ENCODE assay signal across 17 cellular contexts in genomic region chr1:31799196-31799894, GRCh38. TPM values are rescaled to one million over a fixed set of nuclear protein-coding genes. Genes with fewer than 3 reads are reported as not detected.
DNase-seq lines count a peak whose midpoint lies in the region; ATAC-seq, FAIRE-seq and TF ChIP-seq lines count a peak whose summit lies in the region.
"Had no signal": no experiment of that assay in that cellular context is flagged by ENCODE, and none has a peak within 500 bp of the region (broad histone marks: within the 10 kb centered on the region; RNA-seq: fewer than 3 reads in every experiment).

No MANE protein-coding gene starts in this region.

- ATAC-seq in Right ventricle myocardium inferior, result peak; percentile 20
- no peak for ATAC-seq in left cardiac atrium
- ATAC-seq in K562, result peak; percentile 27; the same call in 1 of the 3 replicates
- ATAC-seq in HG02678 (IDR thresholded peaks at IDR 0.05; ENCODE audit: unreplicated experiment), result no peak
- ATAC-seq: activated CD8-positive, alpha-beta T cell treated with anti-CD3 and anti-CD28 coated beads, Interleukin-2, amount 10 ng/mL, durations not matched to agents 7 days and 5 days had no signal

- H3K27ac ChIP-seq in K562 (ENCODE audit: extremely low read depth, low read depth, low read length) (no peak overlapping the region), esophagus squamous epithelium (no peak overlapping the region)
- H3K27ac ChIP-seq: parathyroid adenoma had no signal

- no peaks in the 10 kb centered on the region for H3K36me3 ChIP-seq in K562 (ENCODE audit: control insufficient read depth, insufficient read depth, low read length)
- no peaks in the 10 kb centered on the region for H3K36me3 ChIP-seq in esophagus squamous epithelium

- H3K9ac ChIP-seq in K562 (ENCODE audit: insufficient read depth in 1 of 2, low read depth in 2 of 2, low read length in 2 of 2), result peak overlapping the region in 1 of 2 experiments; percentile 58; a peak in 1 of 4 replicates
- H3K9ac ChIP-seq: parathyroid adenoma had no signal

- POLR2A ChIA-PET in K562 (lab: Yijun Ruan, JAX), result interaction anchor here (0.6 to 1.5 kb wide), 3 partner anchors 16 to 626 kb away, joined by 3 to 5 read pairs (median 3); partner anchors contain the start of gene SPOCD1

- H3K4me1 ChIP-seq in K562 (replicated peaks in 1 of 2; ENCODE audit: control insufficient read depth in 2 of 2, insufficient read depth in 2 of 2, low read length in 2 of 2) (peaks cover 8 to 23% of the 10 kb centered on the region in 2 experiments), esophagus squamous epithelium (peaks cover 8 to 19% (median 13%) of the 10 kb centered on the region in 3 donors)
- H3K4me1 ChIP-seq: parathyroid adenoma had no signal

- BruUV-seq in K562 (replicated peaks; lab: Mats Ljungman, UMichigan), result no TSS peak

- H3K27me3 ChIP-seq in K562 (ENCODE audit: control insufficient read depth in 2 of 2, insufficient read depth in 2 of 2, low read length in 2 of 2) (peaks cover 22 to 44% of the 10 kb centered on the region in 2 experiments; a peak in 4 of 5 replicates), esophagus squamous epithelium (peaks cover 0 to 23% (median 0%) of the 10 kb centered on the region in 4 donors)

- WGBS in K562 (ENCODE audit: insufficient coverage, low coverage, missing lambda C conversion rate), result 38% methylated on average over 9 of the region's 9 CpGs
- WGBS in esophagus squamous epithelium, 2 donors, result 87% methylated on average over 8 of the region's 9 CpGs; no CpG with 5 or more reads in 1 of the 2 donors

- H3K9me1 ChIP-seq in K562 (ENCODE audit: control insufficient read depth, insufficient read depth, low read length), result no peaks in the 10 kb centered on the region

- H3K4me2 ChIP-seq in K562 (ENCODE audit: insufficient read depth, low read length), result no peak overlapping the region

- intact Hi-C loops in Right ventricle myocardium inferior (cut with DNase I), result no loop called here
- intact Hi-C loops in left cardiac atrium (cut with DNase I), result loop anchor here in 1 of 2 donors (10.0 kb wide), 1 partner anchor 165 kb away; no protein-coding TSS in a partner anchor
- intact Hi-C loops in K562 (cut with micrococcal nuclease), result no loop called here
- intact Hi-C loops in esophagus squamous epithelium (cut with DNase I), result no loop called here

- no peak for TF ChIP-seq EP300 in K562 (IDR thresholded peaks at IDR 0.05; ENCODE audit: low read length)

- DNase-seq in Right ventricle myocardium inferior (ENCODE audit: missing footprints), result no peak
- no peak for DNase-seq in left cardiac atrium
- DNase-seq in K562 (ENCODE audit: extremely low read depth in 1 of 4, low spot score in 3 of 4), result peak in 1 of 4 experiments; percentile 51
- DNase-seq in mesenteric fat pad (ENCODE audit: low spot score), result peak; percentile 65
- DNase-seq in GM19238 (ENCODE audit: insufficient read length, low spot score), result no peak
- DNase-seq in esophagus squamous epithelium (lab: John Stamatoyannopoulos, UW), result no peak
- no peak for DNase-seq in stimulated activated naive CD4-positive, alpha-beta T cell treated with Interleukin-2 at 50 U/mL for 16 hours (lab: John Stamatoyannopoulos, UW)
- DNase-seq: activated CD8-positive, alpha-beta T cell treated with anti-CD3 and anti-CD28 coated beads, Interleukin-2, amount 10 ng/mL, durations not matched to agents 7 days and 5 days; activated naive CD4-positive, alpha-beta T cell treated with anti-CD3 and anti-CD28 coated beads, Interleukin-2, amount 10 ng/mL, durations not matched to agents 7 days and 5 days; cerebellar nuclear complex; midbrain; NCI-H1048 had no signal

- TF ChIP-seq CTCF in K562 (IDR thresholded peaks at IDR 0.05 in 2 of 3, conservative IDR thresholded peaks at IDR 0.05 in 1 of 3; ENCODE audit: insufficient read depth in 2 of 3, low read depth in 1 of 3, low read length in 3 of 3), result no peak
- no peak for TF ChIP-seq CTCF in esophagus squamous epithelium (IDR thresholded peaks at IDR 0.05)

- TF ChIP-seq RAD21 in K562 (CRISPR knock-in tag; conservative IDR thresholded peaks at IDR 0.05 in 1 of 2, IDR thresholded peaks at IDR 0.05 in 1 of 2), result no peak

- H3K9me3 ChIP-seq in K562 (replicated peaks; ENCODE audit: control insufficient read depth, insufficient read depth, low read depth, low read length), result no peaks in the 10 kb centered on the region
- H3K9me3 ChIP-seq in esophagus squamous epithelium, result no peaks in the 10 kb centered on the region

- H2AFZ ChIP-seq in K562 (ENCODE audit: low read depth, low read length), result peak overlapping the region; percentile 28
- H2AFZ ChIP-seq: parathyroid adenoma had no signal

- CTCF ChIA-PET in K562 (lab: Yijun Ruan, JAX; ENCODE audit: low intra/inter-chr PET ratio), result interaction anchor here (0.6 kb wide), 1 partner anchor 157 kb away, joined by 3 read pairs; no protein-coding TSS in a partner anchor

- no peak for FAIRE-seq in K562 (lab: Jason Lieb, UNC)
- FAIRE-seq: GM12878, GM19239 had no signal

- 0 out of 2 replicates have a peak, but pooled peaks cover 7% of the 10 kb centered on the region for H4K20me1 ChIP-seq in K562 (replicated peaks; ENCODE audit: control insufficient read depth, insufficient read depth, low read length)

- no peaks in the 10 kb centered on the region for H3K79me2 ChIP-seq in K562 (ENCODE audit: control insufficient read depth, insufficient read depth, low read length)
- H3K79me2 ChIP-seq: parathyroid adenoma had no signal

- H3K4me3 ChIP-seq in K562, result no peak overlapping the region
- no peak overlapping the region for H3K4me3 ChIP-seq in esophagus squamous epithelium
- H3K4me3 ChIP-seq: GM12878 had no signal

- no peak for TF ChIP-seq POLR2A in K562 (conservative IDR thresholded peaks at IDR 0.05)
- no peak for TF ChIP-seq POLR2A in esophagus squamous epithelium (IDR thresholded peaks at IDR 0.05)

- in situ Hi-C loops in K562 (cut with MboI), result no loop called here

TF ChIP-seq in K562, 482 proteins besides CTCF, POLR2A, EP300 and RAD21:
- no peak for TF ChIP-seq MIER1 (IDR thresholded peaks at IDR 0.05; ENCODE audit: low read depth)
- TF ChIP-seq, protein P1, sequence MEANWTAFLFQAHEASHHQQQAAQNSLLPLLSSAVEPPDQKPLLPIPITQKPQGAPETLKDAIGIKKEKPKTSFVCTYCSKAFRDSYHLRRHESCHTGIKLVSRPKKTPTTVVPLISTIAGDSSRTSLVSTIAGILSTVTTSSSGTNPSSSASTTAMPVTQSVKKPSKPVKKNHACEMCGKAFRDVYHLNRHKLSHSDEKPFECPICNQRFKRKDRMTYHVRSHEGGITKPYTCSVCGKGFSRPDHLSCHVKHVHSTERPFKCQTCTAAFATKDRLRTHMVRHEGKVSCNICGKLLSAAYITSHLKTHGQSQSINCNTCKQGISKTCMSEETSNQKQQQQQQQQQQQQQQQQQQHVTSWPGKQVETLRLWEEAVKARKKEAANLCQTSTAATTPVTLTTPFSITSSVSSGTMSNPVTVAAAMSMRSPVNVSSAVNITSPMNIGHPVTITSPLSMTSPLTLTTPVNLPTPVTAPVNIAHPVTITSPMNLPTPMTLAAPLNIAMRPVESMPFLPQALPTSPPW (CRISPR knock-in tag; IDR thresholded peaks at IDR 0.05), result peak; percentile 22; the same call in 1 of the 2 replicates

RNA-seq across cellular contexts. Expression of gene SPOCD1, which starts 16.5 kb away (rescaled TPM):
- total RNA-seq in Right ventricle myocardium inferior (not detected), left cardiac atrium (1 to 10 TPM in 1 of 2 donors, under 1 TPM in 1; 0.18 to 1.2 TPM), K562 (2014; rRNA removed) (0.20 and 0.27 TPM in 2 replicates), K562 (2014; rRNA removed; fragmentation: Illumina TruSeq; extraction: Trizol) (0.16 and 0.36 TPM in 2 replicates), K562 (2015; rRNA removed; fragmentation: Illumina TruSeq; extraction: Trizol) (0.23 and 0.25 TPM in 2 replicates), K562 (2021) (0.22 and 0.71 TPM in 2 replicates), mesenteric fat pad (9.5 TPM), esophagus squamous epithelium (under 1 TPM in 3 of 4 donors, not detected in 1; 0.18 to 0.40 (median 0.38) TPM)
- total RNA-seq in K562 (2011; cell fraction: chromatin; rRNA removed; ENCODE audit: low replicate concordance), result 1.5 and 3.2 TPM in 2 replicates
- 2.8 and 3.0 TPM in 2 replicates for total RNA-seq in K562 (2011; cell fraction: nucleolus; rRNA removed)
- total RNA-seq in K562 (2011; cell fraction: nucleoplasm; rRNA removed), result 3.4 and 4.1 TPM in 2 replicates
- polyA plus RNA-seq in K562 (2011; rRNA removed) (0.39 and 0.63 TPM in 2 replicates), K562 (2014; fragmentation: Illumina TruSeq; extraction: Trizol) (0.19 and 0.42 TPM in 2 replicates), K562 (2014; fragmentation: Nextera tagmentation; extraction: Ambion mirVana) (under 1 TPM in 1 of 2 experiments, not detected in 1; 0.03 TPM), K562 (2014; rRNA removed) (0.25 and 0.46 TPM in 2 replicates)
- polyA plus RNA-seq in K562 (2011; cell fraction: cytosol; rRNA removed), result 0.31 and 0.60 TPM in 2 replicates
- polyA plus RNA-seq in K562 (2011; cell fraction: nucleus; rRNA removed), result 1.6 and 2.8 TPM in 2 replicates
- 0.17 and 1.2 TPM in 2 replicates for polyA plus RNA-seq in K562 (2012)
- 0.21 and 0.67 TPM in 2 replicates for polyA minus RNA-seq in K562 (2011; rRNA and poly(A)+ RNA removed)
- polyA minus RNA-seq in K562 (2011; cell fraction: cytosol; rRNA and poly(A)+ RNA removed), result 0.38 TPM in 1 of 2 replicates, not detected in the other
- polyA minus RNA-seq in K562 (2011; cell fraction: nucleus; rRNA and poly(A)+ RNA removed), result 1.00 and 1.9 TPM in 2 replicates
- total RNA-seq: activated CD8-positive, alpha-beta T cell treated with anti-CD3 and anti-CD28 coated beads, Interleukin-2, amount 10 ng/mL, durations not matched to agents 7 days and 5 days; T-helper 2 cell treated with Interferon-gamma antibody and Interleukin-4, amounts not matched to agents 100 ng/mL and 5 ng/mL, for 36 hours had no signal

RNA-seq across cellular contexts. Expression of gene ADGRB2, which starts 35.2 kb away (rescaled TPM):
- total RNA-seq in Right ventricle myocardium inferior (16.1 TPM), left cardiac atrium (10 to 100 TPM; 14.0 to 18.7 TPM), K562 (2014; rRNA removed) (0.23 and 0.33 TPM in 2 replicates), K562 (2014; rRNA removed; fragmentation: Illumina TruSeq; extraction: Trizol) (0.04 TPM in 1 of 2 replicates, not detected in the other), K562 (2015; rRNA removed; fragmentation: Illumina TruSeq; extraction: Trizol) (0.22 and 0.23 TPM in 2 replicates), K562 (2021) (0.22 and 0.34 TPM in 2 replicates), mesenteric fat pad (3.9 TPM), esophagus squamous epithelium (1 to 10 TPM in 2 of 4 donors, under 1 TPM in 2; 0.18 to 2.1 (median 0.86) TPM)
- 0.42 and 2.8 TPM in 2 replicates for total RNA-seq in K562 (2011; cell fraction: chromatin; rRNA removed; ENCODE audit: low replicate concordance)
- total RNA-seq in K562 (2011; cell fraction: nucleolus; rRNA removed), result 1.2 and 2.5 TPM in 2 replicates
- 0.31 and 0.44 TPM in 2 replicates for total RNA-seq in K562 (2011; cell fraction: nucleoplasm; rRNA removed)
- polyA plus RNA-seq in K562 (2011; rRNA removed) (0.14 and 0.38 TPM in 2 replicates), K562 (2014; fragmentation: Illumina TruSeq; extraction: Trizol) (0.07 and 0.11 TPM in 2 replicates), K562 (2014; fragmentation: Nextera tagmentation; extraction: Ambion mirVana) (not detected), K562 (2014; rRNA removed) (0.18 and 0.20 TPM in 2 replicates)
- polyA plus RNA-seq in K562 (2011; cell fraction: cytosol; rRNA removed), result 0.27 and 0.35 TPM in 2 replicates
- 2.0 and 3.4 TPM in 2 replicates for polyA plus RNA-seq in K562 (2011; cell fraction: nucleus; rRNA removed)
- polyA plus RNA-seq in K562 (2012), result 0.17 and 0.54 TPM in 2 replicates
- polyA minus RNA-seq in K562 (2011; rRNA and poly(A)+ RNA removed), result 0.09 and 0.53 TPM in 2 replicates
- 1.2 TPM in 1 of 2 replicates, not detected in the other for polyA minus RNA-seq in K562 (2011; cell fraction: cytosol; rRNA and poly(A)+ RNA removed)
- polyA minus RNA-seq in K562 (2011; cell fraction: nucleus; rRNA and poly(A)+ RNA removed), result 0.67 and 1.7 TPM in 2 replicates

Comparison
In these comparisons a context has a peak if more than half of its experiments do, and no peak if none do; other contexts are left out.
1. ATAC-seq: peak in Right ventricle myocardium inferior (single experiment) and K562 (single experiment); none in left cardiac atrium (0 of 2) and HG02678 (single experiment).